Comparison of ENCODE assay signal across 1 cellular context in the genomic region with DNA sequence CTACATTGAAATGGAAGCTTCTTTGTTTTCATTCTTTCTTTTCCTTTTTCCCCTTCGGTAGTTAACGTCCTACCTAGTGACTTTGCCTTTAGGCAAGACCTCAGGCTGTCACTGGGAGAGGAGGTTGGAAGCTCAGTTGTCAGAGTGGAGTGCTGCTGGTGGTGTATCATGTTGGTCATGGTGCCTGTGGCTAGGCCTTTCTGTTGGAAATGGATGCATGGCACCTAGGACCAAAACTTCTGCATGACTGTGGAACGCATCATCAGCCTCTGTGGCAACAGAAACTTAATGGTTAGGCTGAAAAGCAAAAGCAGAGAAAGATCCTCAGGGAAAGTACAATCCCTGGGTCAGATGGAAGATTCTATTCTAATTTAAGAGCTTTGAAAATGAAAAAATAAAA.
TF ChIP-seq lines count a peak whose summit lies in the region.

No MANE protein-coding gene starts in this region.

TF ChIP-seq in GM23338, 12 proteins besides CTCF, POLR2A, EP300 and RAD21 (continued from another document):
- TF ChIP-seq NANOG (IDR thresholded peaks at IDR 0.05; ENCODE audit: borderline replicate concordance) (no peak), POLR2AphosphoS5 (IDR thresholded peaks at IDR 0.05; ENCODE audit: low read depth) (no peak), EZH2phosphoT487 (IDR thresholded peaks at IDR 0.05; ENCODE audit: unreplicated experiment) (no peak), JUNB (IDR thresholded peaks at IDR 0.05; ENCODE audit: unreplicated experiment) (no peak)
- TF ChIP-seq, protein P1, sequence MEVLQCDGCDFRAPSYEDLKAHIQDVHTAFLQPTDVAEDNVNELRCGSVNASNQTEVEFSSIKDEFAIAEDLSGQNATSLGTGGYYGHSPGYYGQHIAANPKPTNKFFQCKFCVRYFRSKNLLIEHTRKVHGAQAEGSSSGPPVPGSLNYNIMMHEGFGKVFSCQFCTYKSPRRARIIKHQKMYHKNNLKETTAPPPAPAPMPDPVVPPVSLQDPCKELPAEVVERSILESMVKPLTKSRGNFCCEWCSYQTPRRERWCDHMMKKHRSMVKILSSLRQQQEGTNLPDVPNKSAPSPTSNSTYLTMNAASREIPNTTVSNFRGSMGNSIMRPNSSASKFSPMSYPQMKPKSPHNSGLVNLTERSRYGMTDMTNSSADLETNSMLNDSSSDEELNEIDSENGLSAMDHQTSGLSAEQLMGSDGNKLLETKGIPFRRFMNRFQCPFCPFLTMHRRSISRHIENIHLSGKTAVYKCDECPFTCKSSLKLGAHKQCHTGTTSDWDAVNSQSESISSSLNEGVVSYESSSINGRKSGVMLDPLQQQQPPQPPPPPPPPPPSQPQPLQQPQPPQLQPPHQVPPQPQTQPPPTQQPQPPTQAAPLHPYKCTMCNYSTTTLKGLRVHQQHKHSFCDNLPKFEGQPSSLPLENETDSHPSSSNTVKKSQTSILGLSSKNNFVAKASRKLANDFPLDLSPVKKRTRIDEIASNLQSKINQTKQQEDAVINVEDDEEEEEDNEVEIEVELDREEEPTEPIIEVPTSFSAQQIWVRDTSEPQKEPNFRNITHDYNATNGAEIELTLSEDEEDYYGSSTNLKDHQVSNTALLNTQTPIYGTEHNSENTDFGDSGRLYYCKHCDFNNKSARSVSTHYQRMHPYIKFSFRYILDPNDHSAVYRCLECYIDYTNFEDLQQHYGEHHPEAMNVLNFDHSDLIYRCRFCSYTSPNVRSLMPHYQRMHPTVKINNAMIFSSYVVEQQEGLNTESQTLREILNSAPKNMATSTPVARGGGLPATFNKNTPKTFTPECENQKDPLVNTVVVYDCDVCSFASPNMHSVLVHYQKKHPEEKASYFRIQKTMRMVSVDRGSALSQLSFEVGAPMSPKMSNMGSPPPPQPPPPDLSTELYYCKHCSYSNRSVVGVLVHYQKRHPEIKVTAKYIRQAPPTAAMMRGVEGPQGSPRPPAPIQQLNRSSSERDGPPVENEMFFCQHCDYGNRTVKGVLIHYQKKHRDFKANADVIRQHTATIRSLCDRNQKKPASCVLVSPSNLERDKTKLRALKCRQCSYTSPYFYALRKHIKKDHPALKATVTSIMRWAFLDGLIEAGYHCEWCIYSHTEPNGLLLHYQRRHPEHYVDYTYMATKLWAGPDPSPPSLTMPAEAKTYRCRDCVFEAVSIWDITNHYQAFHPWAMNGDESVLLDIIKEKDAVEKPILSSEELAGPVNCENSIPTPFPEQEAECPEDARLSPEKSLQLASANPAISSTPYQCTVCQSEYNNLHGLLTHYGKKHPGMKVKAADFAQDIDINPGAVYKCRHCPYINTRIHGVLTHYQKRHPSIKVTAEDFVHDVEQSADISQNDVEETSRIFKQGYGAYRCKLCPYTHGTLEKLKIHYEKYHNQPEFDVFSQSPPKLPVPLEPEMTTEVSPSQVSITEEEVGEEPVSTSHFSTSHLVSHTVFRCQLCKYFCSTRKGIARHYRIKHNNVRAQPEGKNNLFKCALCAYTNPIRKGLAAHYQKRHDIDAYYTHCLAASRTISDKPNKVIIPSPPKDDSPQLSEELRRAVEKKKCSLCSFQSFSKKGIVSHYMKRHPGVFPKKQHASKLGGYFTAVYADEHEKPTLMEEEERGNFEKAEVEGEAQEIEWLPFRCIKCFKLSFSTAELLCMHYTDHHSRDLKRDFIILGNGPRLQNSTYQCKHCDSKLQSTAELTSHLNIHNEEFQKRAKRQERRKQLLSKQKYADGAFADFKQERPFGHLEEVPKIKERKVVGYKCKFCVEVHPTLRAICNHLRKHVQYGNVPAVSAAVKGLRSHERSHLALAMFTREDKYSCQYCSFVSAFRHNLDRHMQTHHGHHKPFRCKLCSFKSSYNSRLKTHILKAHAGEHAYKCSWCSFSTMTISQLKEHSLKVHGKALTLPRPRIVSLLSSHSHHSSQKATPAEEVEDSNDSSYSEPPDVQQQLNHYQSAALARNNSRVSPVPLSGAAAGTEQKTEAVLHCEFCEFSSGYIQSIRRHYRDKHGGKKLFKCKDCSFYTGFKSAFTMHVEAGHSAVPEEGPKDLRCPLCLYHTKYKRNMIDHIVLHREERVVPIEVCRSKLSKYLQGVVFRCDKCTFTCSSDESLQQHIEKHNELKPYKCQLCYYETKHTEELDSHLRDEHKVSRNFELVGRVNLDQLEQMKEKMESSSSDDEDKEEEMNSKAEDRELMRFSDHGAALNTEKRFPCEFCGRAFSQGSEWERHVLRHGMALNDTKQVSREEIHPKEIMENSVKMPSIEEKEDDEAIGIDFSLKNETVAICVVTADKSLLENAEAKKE (CRISPR knock-in tag; IDR thresholded peaks at IDR 0.05) = no peak
